In the genomic region with DNA sequence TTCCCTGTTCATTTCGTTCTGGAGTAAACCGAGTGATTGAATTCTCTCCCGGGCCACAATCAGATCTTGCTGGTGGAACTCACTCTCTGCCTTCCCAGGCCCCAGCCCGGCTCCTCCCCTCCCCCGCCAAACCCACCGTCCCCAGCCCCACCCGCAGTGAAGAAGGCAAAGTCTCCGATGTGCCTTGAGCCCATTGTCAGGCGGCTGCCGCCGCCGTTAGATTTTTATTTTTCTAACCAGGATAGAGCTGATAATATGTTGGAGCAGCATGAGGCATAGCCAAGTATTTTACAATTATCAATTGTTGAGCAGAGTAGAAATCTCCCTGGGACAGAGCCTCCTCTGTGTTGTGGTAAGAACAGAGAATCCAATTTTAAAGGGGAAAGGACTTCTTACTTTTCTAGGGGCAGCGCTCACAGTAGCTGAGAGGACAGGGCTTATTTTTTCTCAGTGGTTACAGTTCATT, we compare ENCODE assay signal across 8 cellular contexts. TPM values are rescaled to one million over a fixed set of nuclear protein-coding genes. Genes with fewer than 3 reads are reported as not detected.
A peak's percentile ranks its signal among the peaks of the same experiment; 100 is the strongest.
DNase-seq lines count a peak whose midpoint lies in the region; ATAC-seq and TF ChIP-seq lines count a peak whose summit lies in the region.

No MANE protein-coding gene starts in this region.

- in situ Hi-C loops in astrocyte of the cerebellum (cut with HindIII; ENCODE audit: low sequenced_read_pairs), result no loop called here

- peak overlapping the region; percentile 89 for H3K4me3 ChIP-seq in MG63
- H3K4me3 ChIP-seq in astrocyte of the cerebellum (ENCODE audit: low read depth, low read length), result peak overlapping the region; percentile 72

- no peak for ATAC-seq in stimulated activated effector memory CD8-positive, alpha-beta T cell treated with anti-CD3 and anti-CD28 coated beads, Interleukin-12 subunit alpha, Interleukin-12 subunit beta, amount 100 ng/mL, for 72 hours
- ATAC-seq in GM19351 (IDR thresholded peaks at IDR 0.05; ENCODE audit: unreplicated experiment), result no peak
- no peak for ATAC-seq in activated CD4-positive, CD25-positive, alpha-beta regulatory T cell treated with anti-CD3 and anti-CD28 coated beads, Interleukin-2, amount 50 U/mL, for 24 hours

- peak overlapping the region; percentile 96 for H3K27ac Mint-ChIP-seq in stimulated activated effector memory CD8-positive, alpha-beta T cell treated with anti-CD3 and anti-CD28 coated beads, Interleukin-12 subunit alpha, Interleukin-12 subunit beta, amount 100 ng/mL, for 72 hours

- no peak for TF ChIP-seq CTCF in astrocyte of the cerebellum (IDR thresholded peaks at IDR 0.05; ENCODE audit: low read depth, low read length, missing control alignments)

- H3K36me3 Mint-ChIP-seq in stimulated activated effector memory CD8-positive, alpha-beta T cell treated with anti-CD3 and anti-CD28 coated beads, Interleukin-12 subunit alpha, Interleukin-12 subunit beta, amount 100 ng/mL, for 72 hours, result peaks cover 62% of the 10 kb centered on the region

- H3K4me1 Mint-ChIP-seq in stimulated activated effector memory CD8-positive, alpha-beta T cell treated with anti-CD3 and anti-CD28 coated beads, Interleukin-12 subunit alpha, Interleukin-12 subunit beta, amount 100 ng/mL, for 72 hours, result peaks cover 21% of the 10 kb centered on the region

- H3K9me3 Mint-ChIP-seq in stimulated activated effector memory CD8-positive, alpha-beta T cell treated with anti-CD3 and anti-CD28 coated beads, Interleukin-12 subunit alpha, Interleukin-12 subunit beta, amount 100 ng/mL, for 72 hours, result no peaks in the 10 kb centered on the region

- H3K36me3 ChIP-seq in MG63, result peaks cover 29% of the 10 kb centered on the region

- peak; percentile 31 for DNase-seq in ELF-1 (ENCODE audit: low read depth, low spot score)
- DNase-seq in MG63, result peak; percentile 19
- DNase-seq in astrocyte of the cerebellum (ENCODE audit: low read depth), result no peak
- DNase-seq in islet precursor cell, result peak; percentile 71
- no peak for DNase-seq in stimulated activated effector memory CD8-positive, alpha-beta T cell treated with anti-CD3 and anti-CD28 coated beads, Interleukin-12 subunit alpha, Interleukin-12 subunit beta, amount 100 ng/mL, for 72 hours (ENCODE audit: low spot score in 2 of 2)
- no peak for DNase-seq in SHP77 treated with DMSO at 0.1 percent for 48 hours (lab: John Stamatoyannopoulos, UW)

- no peaks in the 10 kb centered on the region for H3K9me3 ChIP-seq in MG63

- H3K4me3 Mint-ChIP-seq in stimulated activated effector memory CD8-positive, alpha-beta T cell treated with anti-CD3 and anti-CD28 coated beads, Interleukin-12 subunit alpha, Interleukin-12 subunit beta, amount 100 ng/mL, for 72 hours, result peak overlapping the region; percentile 91

- no peaks in the 10 kb centered on the region for H3K27me3 ChIP-seq in MG63

RNA-seq across cellular contexts. Expression of gene PSAT1, which starts 1.2 kb away (rescaled TPM):
- total RNA-seq in MG63 (2014; rRNA removed; shearing (Covaris generic); ENCODE audit: low replicate concordance), result 182 and 230 TPM in 2 replicates

Comparison
In these comparisons a context has a peak if more than half of its experiments do, and no peak if none do; other contexts are left out.
1. DNase-seq: peak in ELF-1 (single experiment), MG63 (single experiment) and islet precursor cell (single experiment); none in astrocyte of the cerebellum (single experiment), stimulated activated effector memory CD8-positive, alpha-beta T cell treated with anti-CD3 and anti-CD28 coated beads, Interleukin-12 subunit alpha, Interleukin-12 subunit beta, amount 100 ng/mL, for 72 hours (0 of 2) and SHP77 treated with DMSO at 0.1 percent for 48 hours (single experiment).